24 cellular contexts compared by ENCODE assay signal in the genomic region with DNA sequence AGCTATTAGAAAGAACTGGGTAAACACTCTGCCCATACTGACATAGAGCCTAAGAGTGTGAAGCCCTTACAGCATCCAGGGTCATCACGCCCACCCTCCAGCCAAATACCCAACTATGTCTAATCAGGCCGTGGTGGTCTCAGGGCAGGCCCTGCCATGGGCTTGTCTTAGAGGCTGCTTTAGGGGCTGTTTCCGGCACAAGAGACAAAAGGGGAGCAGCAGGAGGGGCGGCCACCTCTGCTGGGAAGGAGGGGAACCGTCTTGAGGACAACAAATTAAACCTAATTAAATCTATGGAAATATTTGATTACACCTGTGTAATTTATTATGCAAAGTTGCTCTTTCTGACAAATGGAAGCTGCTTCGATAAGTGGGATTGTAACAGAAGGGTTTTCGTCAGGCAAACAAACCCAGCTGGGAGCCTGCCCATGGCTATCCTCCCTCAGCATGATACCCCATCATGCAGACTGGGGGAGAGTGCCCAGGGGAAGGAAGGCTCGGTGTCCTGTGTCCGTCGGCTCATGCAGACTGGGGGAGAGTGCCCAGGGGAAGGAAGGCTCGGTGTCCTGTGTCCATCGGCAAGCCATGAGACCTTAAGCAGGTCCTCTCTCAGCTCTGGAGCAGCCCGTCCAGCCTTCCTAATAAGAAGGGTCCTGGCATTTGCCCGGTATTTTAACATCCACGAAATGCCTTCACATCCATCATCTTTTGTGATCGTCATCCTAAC.
A peak's percentile ranks its signal among the peaks of the same experiment; 100 is the strongest.
DNase-seq lines count a peak whose midpoint lies in the region; ATAC-seq and TF ChIP-seq lines count a peak whose summit lies in the region.
"Had no signal": no experiment of that assay in that cellular context is flagged by ENCODE, and none has a peak within 500 bp of the region (broad histone marks: within the 10 kb centered on the region; RNA-seq: fewer than 3 reads in every experiment).

No MANE protein-coding gene starts in this region.

- intact Hi-C loops in heart left ventricle (cut with DNase I), result loop anchor here in 1 of 10 donors (10.0 kb wide), 1 partner anchor 269 kb away; no protein-coding TSS in a partner anchor
- intact Hi-C loops in vagina (cut with DNase I), result no loop called here
- intact Hi-C loops in CD14-positive monocyte (cut with micrococcal nuclease), result no loop called here

- H3K4me1 Mint-ChIP-seq in CD14-positive monocyte, result no peaks in the 10 kb centered on the region

- no peak overlapping the region for H3K4me3 Mint-ChIP-seq in CD14-positive monocyte
- H3K4me3 Mint-ChIP-seq: CD4-positive, alpha-beta T cell had no signal

- no peaks in the 10 kb centered on the region for H3K27me3 ChIP-seq in right atrium auricular region
- H3K27me3 ChIP-seq in heart left ventricle, result peaks cover 0 to 72% (median 8%) of the 10 kb centered on the region in 9 donors
- H3K27me3 ChIP-seq in lung (ENCODE audit: control insufficient read depth, insufficient read depth), result no peaks in the 10 kb centered on the region
- no peaks in the 10 kb centered on the region for H3K27me3 ChIP-seq in vagina
- H3K27me3 ChIP-seq: SJSA1 had no signal

- ATAC-seq in heart left ventricle (no peak), lung (ENCODE audit: insufficient read depth, low FRiP score) (no peak)
- ATAC-seq: Right ventricle myocardium inferior had no signal

- H3K4me3 ChIP-seq in right atrium auricular region, result no peak overlapping the region
- H3K4me3 ChIP-seq in heart left ventricle, result no peak overlapping the region
- no peak overlapping the region for H3K4me3 ChIP-seq in coronary artery
- no peak overlapping the region for H3K4me3 ChIP-seq in lung
- H3K4me3 ChIP-seq in vagina, result no peak overlapping the region
- H3K4me3 ChIP-seq: SJSA1 had no signal

- H3K9me3 Mint-ChIP-seq in CD14-positive monocyte, result no peaks in the 10 kb centered on the region
- H3K9me3 Mint-ChIP-seq: CD4-positive, alpha-beta T cell had no signal

- no peak overlapping the region for H3K27ac Mint-ChIP-seq in CD14-positive monocyte
- H3K27ac Mint-ChIP-seq: CD4-positive, alpha-beta T cell had no signal

- H3K9me3 ChIP-seq in right atrium auricular region (no peaks in the 10 kb centered on the region), heart left ventricle (no peaks in the 10 kb centered on the region), lung (ENCODE audit: control insufficient read depth in 2 of 2, insufficient read depth in 1 of 2, low read length in 1 of 2) (peaks cover 0 to 2% of the 10 kb centered on the region in 2 donors), vagina (no peaks in the 10 kb centered on the region)
- H3K9me3 ChIP-seq: BE2C, SJSA1 had no signal

- H3K27ac ChIP-seq in right atrium auricular region (no peak overlapping the region), heart left ventricle (no peak overlapping the region), coronary artery (no peak overlapping the region), lung (ENCODE audit: low read depth in 1 of 2, low read length in 1 of 2) (no peak overlapping the region), vagina (no peak overlapping the region)
- H3K27ac ChIP-seq: KMS-11, SJSA1 had no signal

- H3K36me3 ChIP-seq in right atrium auricular region (no peaks in the 10 kb centered on the region), heart left ventricle (no peaks in the 10 kb centered on the region), lung (ENCODE audit: control insufficient read depth in 2 of 2, insufficient read depth in 2 of 2, low read length in 2 of 2) (no peaks in the 10 kb centered on the region), vagina (no peaks in the 10 kb centered on the region)
- H3K36me3 ChIP-seq: BE2C, SJSA1 had no signal

- TF ChIP-seq CTCF in right atrium auricular region (IDR thresholded peaks at IDR 0.05) (no peak), heart left ventricle (IDR thresholded peaks at IDR 0.05) (no peak), coronary artery (IDR thresholded peaks at IDR 0.05) (no peak), lung (IDR thresholded peaks at IDR 0.05; ENCODE audit: control extremely low read depth, extremely low read depth) (no peak), vagina (IDR thresholded peaks at IDR 0.05) (no peak), CD14-positive monocyte (IDR thresholded peaks at IDR 0.05) (no peak)

- H3K4me1 ChIP-seq in right atrium auricular region (no peaks in the 10 kb centered on the region), heart left ventricle (peaks cover 0 to 4% (median 0%) of the 10 kb centered on the region in 12 donors), lung (ENCODE audit: control insufficient read depth in 2 of 2, insufficient read depth in 2 of 2, low read length in 2 of 2) (no peaks in the 10 kb centered on the region), vagina (no peaks in the 10 kb centered on the region)
- H3K4me1 ChIP-seq: BE2C, SJSA1 had no signal

- DNase-seq in right atrium auricular region (ENCODE audit: low spot score) (peak; percentile 48), heart left ventricle (no peak), coronary artery (ENCODE audit: low spot score) (peak; percentile 31), lung (ENCODE audit: low spot score) (peak; percentile 17), vagina (ENCODE audit: extremely low spot score in 2 of 2) (peak; percentile 55 to 69), DMS 273 treated with DMSO at 0.1 percent for 48 hours (lab: John Stamatoyannopoulos, UW) (no peak), CD1c-positive myeloid dendritic cell (ENCODE audit: extremely low spot score) (no peak), CD14-positive monocyte (ENCODE audit: low spot score) (no peak)
- DNase-seq: BE2C; CD4-positive, alpha-beta T cell; COR-L47; DMS79 treated with DMSO at 0.1 percent for 48 hours; GOT3; IMR-90; NCI-H1092 treated with DMSO at 0.1 percent for 48 hours; NCI-H1436 treated with DMSO at 0.1 percent for 48 hours; NCI-H2029 treated with DMSO at 0.1 percent for 48 hours; NCI-H2171; NCI-H345; NCI-H524; NCI-H82 had no signal

- no peaks in the 10 kb centered on the region for H3K36me3 Mint-ChIP-seq in CD14-positive monocyte

- H3K27me3 Mint-ChIP-seq in CD14-positive monocyte (ENCODE audit: low read depth in 3 of 3), result peaks cover 5 to 28% (median 9%) of the 10 kb centered on the region in 3 donors

- 67 to 71% (median 70%) methylated on average over 16 of the region's 16 CpGs for WGBS in heart left ventricle, 4 donors
- WGBS in lung, 2 donors, result 73 to 81% methylated on average over 16 of the region's 16 CpGs

- TF ChIP-seq POLR2A in heart left ventricle (IDR thresholded peaks at IDR 0.05) (no peak), vagina (IDR thresholded peaks at IDR 0.05) (no peak)

Comparison
In these comparisons a context has a peak if more than half of its experiments do, and no peak if none do; other contexts are left out.
1. DNase-seq: peak in right atrium auricular region (single experiment), coronary artery (single experiment), lung (single experiment) and vagina (2 of 2); none in heart left ventricle (0 of 5), DMS 273 treated with DMSO at 0.1 percent for 48 hours (single experiment), CD1c-positive myeloid dendritic cell (single experiment) and CD14-positive monocyte (single experiment).